8 cellular contexts compared by ENCODE assay signal in genomic region chr5:142800776-142801494, GRCh38. TPM values are rescaled to one million over a fixed set of nuclear protein-coding genes. Genes with fewer than 3 reads are reported as not detected.
DNase-seq lines count a peak whose midpoint lies in the region; ATAC-seq lines count a peak whose summit lies in the region.
"Had no signal": no experiment of that assay in that cellular context is flagged by ENCODE, and none has a peak within 500 bp of the region (broad histone marks: within the 10 kb centered on the region; RNA-seq: fewer than 3 reads in every experiment).

No MANE protein-coding gene starts in this region.

- no peaks in the 10 kb centered on the region for H3K9me3 Mint-ChIP-seq in activated CD8-positive, alpha-beta memory T cell treated with anti-CD3 and anti-CD28 coated beads, Interleukin-2, amount 10 ng/mL, durations not matched to agents 7 days and 5 days (ENCODE audit: low read depth)
- no peaks in the 10 kb centered on the region for H3K9me3 Mint-ChIP-seq in stimulated activated memory B cell treated with anti-CD40 and anti-IgM and Interleukin-4, amounts not matched to agents 10 μg/mL and 1 μg/mL and 100 μg/mL, for 72 hours

- peak overlapping the region; percentile 95 for H3K27ac Mint-ChIP-seq in activated CD8-positive, alpha-beta memory T cell treated with anti-CD3 and anti-CD28 coated beads, Interleukin-2, amount 10 ng/mL, durations not matched to agents 7 days and 5 days
- H3K27ac Mint-ChIP-seq in stimulated activated memory B cell treated with anti-CD40 and anti-IgM and Interleukin-4, amounts not matched to agents 10 μg/mL and 1 μg/mL and 100 μg/mL, for 72 hours = peak overlapping the region; percentile 76

- no peak overlapping the region for H3K4ac ChIP-seq in mesenchymal stem cell (ENCODE audit: low read depth in 1 of 2, low read length in 2 of 2)

- peak; percentile 81 for DNase-seq in activated CD8-positive, alpha-beta memory T cell treated with anti-CD3 and anti-CD28 coated beads, Interleukin-2, amount 10 ng/mL, durations not matched to agents 7 days and 5 days
- DNase-seq in NCI-H510A treated with DMSO at 0.1 percent for 48 hours (lab: John Stamatoyannopoulos, UW) (no peak), mesenchymal stem cell (no peak), iPS-NIHi11 (ENCODE audit: low spot score) (no peak)

- no peak overlapping the region for H2BK120ac ChIP-seq in mesenchymal stem cell (ENCODE audit: low read depth, low read length)

- H3K27me3 ChIP-seq in mesenchymal stem cell (ENCODE audit: control insufficient read depth in 1 of 2, insufficient read depth in 1 of 2, low read length in 2 of 2) = no peaks in the 10 kb centered on the region

- WGBS in mesenchymal stem cell = 97% methylated on average over 4 of the region's 6 CpGs

- H3K9ac ChIP-seq in mesenchymal stem cell (ENCODE audit: low read length) = no peak overlapping the region
- H3K9ac ChIP-seq: KMS-11 had no signal

- no peak overlapping the region for H3K4me3 ChIP-seq in mesenchymal stem cell (ENCODE audit: insufficient read depth in 1 of 2, low read depth in 1 of 2, low read length in 2 of 2)

- no peaks in the 10 kb centered on the region for H3K27me3 Mint-ChIP-seq in activated CD8-positive, alpha-beta memory T cell treated with anti-CD3 and anti-CD28 coated beads, Interleukin-2, amount 10 ng/mL, durations not matched to agents 7 days and 5 days
- H3K27me3 Mint-ChIP-seq in stimulated activated memory B cell treated with anti-CD40 and anti-IgM and Interleukin-4, amounts not matched to agents 10 μg/mL and 1 μg/mL and 100 μg/mL, for 72 hours = no peaks in the 10 kb centered on the region

- H3K14ac ChIP-seq in mesenchymal stem cell (ENCODE audit: low read length in 2 of 2) = no peak overlapping the region

- peaks cover 68% of the 10 kb centered on the region for H3K4me1 Mint-ChIP-seq in activated CD8-positive, alpha-beta memory T cell treated with anti-CD3 and anti-CD28 coated beads, Interleukin-2, amount 10 ng/mL, durations not matched to agents 7 days and 5 days
- H3K4me1 Mint-ChIP-seq in stimulated activated memory B cell treated with anti-CD40 and anti-IgM and Interleukin-4, amounts not matched to agents 10 μg/mL and 1 μg/mL and 100 μg/mL, for 72 hours = peaks cover 51% of the 10 kb centered on the region

- H3K9me3 ChIP-seq in mesenchymal stem cell (ENCODE audit: control insufficient read depth, low read length) = no peaks in the 10 kb centered on the region

- H3K4me1 ChIP-seq in mesenchymal stem cell (ENCODE audit: control insufficient read depth, insufficient read depth, low read depth, low read length) = no peaks in the 10 kb centered on the region

- H2BK12ac ChIP-seq in mesenchymal stem cell (ENCODE audit: low read length in 2 of 2) = no peak overlapping the region

- H3K36me3 Mint-ChIP-seq in activated CD8-positive, alpha-beta memory T cell treated with anti-CD3 and anti-CD28 coated beads, Interleukin-2, amount 10 ng/mL, durations not matched to agents 7 days and 5 days = peaks cover 13% of the 10 kb centered on the region
- H3K36me3 Mint-ChIP-seq in stimulated activated memory B cell treated with anti-CD40 and anti-IgM and Interleukin-4, amounts not matched to agents 10 μg/mL and 1 μg/mL and 100 μg/mL, for 72 hours = no peaks in the 10 kb centered on the region

- H4K91ac ChIP-seq in mesenchymal stem cell (ENCODE audit: low read length) = no peak overlapping the region

- H4K8ac ChIP-seq in mesenchymal stem cell (ENCODE audit: low read length) = no peak overlapping the region

- no peak overlapping the region for H2AFZ ChIP-seq in mesenchymal stem cell (ENCODE audit: low read depth, low read length)

- no peak overlapping the region for H2AK5ac ChIP-seq in mesenchymal stem cell (ENCODE audit: low read length, severe bottlenecking)

- H3K18ac ChIP-seq in mesenchymal stem cell (ENCODE audit: low read depth in 1 of 2, low read length in 2 of 2) = no peak overlapping the region

- no peak overlapping the region for H3K23ac ChIP-seq in mesenchymal stem cell (ENCODE audit: low read length in 2 of 2)

- H3K36me3 ChIP-seq in mesenchymal stem cell (ENCODE audit: control insufficient read depth in 1 of 2, insufficient read depth in 2 of 2, low read depth in 1 of 2, low read length in 2 of 2) = no peaks in the 10 kb centered on the region

- H3K4me2 ChIP-seq in mesenchymal stem cell (ENCODE audit: low read length, poor library complexity, severe bottlenecking) = no peak overlapping the region
- H3K4me2 ChIP-seq: KMS-11 had no signal

- H2BK15ac ChIP-seq in mesenchymal stem cell (ENCODE audit: low read depth, poor library complexity, severe bottlenecking) = no peak overlapping the region

- peak overlapping the region; percentile 70 for H3K4me3 Mint-ChIP-seq in activated CD8-positive, alpha-beta memory T cell treated with anti-CD3 and anti-CD28 coated beads, Interleukin-2, amount 10 ng/mL, durations not matched to agents 7 days and 5 days
- H3K4me3 Mint-ChIP-seq in stimulated activated memory B cell treated with anti-CD40 and anti-IgM and Interleukin-4, amounts not matched to agents 10 μg/mL and 1 μg/mL and 100 μg/mL, for 72 hours = peak overlapping the region; percentile 52

- H3K27ac ChIP-seq in mesenchymal stem cell (ENCODE audit: low read length, poor library complexity, severe bottlenecking) = no peak overlapping the region
- H3K27ac ChIP-seq: KMS-11 had no signal

- H2BK5ac ChIP-seq in mesenchymal stem cell (ENCODE audit: low read depth, low read length, poor library complexity, severe bottlenecking) = no peak overlapping the region

- CTCF ChIA-PET in activated CD8-positive, alpha-beta memory T cell treated with anti-CD3 and anti-CD28 coated beads, Interleukin-2, amount 10 ng/mL, durations not matched to agents 7 days and 5 days (lab: Charles Lee) = interaction anchor here (0.6 to 5.5 kb wide), 11 partner anchors 13 to 840 kb away, joined by 3 to 46 read pairs (median 5); partner anchors contain the start of gene ARHGAP26

- ATAC-seq in GM19463 (IDR thresholded peaks at IDR 0.05; ENCODE audit: unreplicated experiment) (peak; percentile 87), HG03159 (IDR thresholded peaks at IDR 0.05; ENCODE audit: unreplicated experiment) (peak; percentile 91)
- peak; percentile 85 for ATAC-seq in activated CD8-positive, alpha-beta memory T cell treated with anti-CD3 and anti-CD28 coated beads, Interleukin-2, amount 10 ng/mL, durations not matched to agents 7 days and 5 days
- ATAC-seq in stimulated activated memory B cell treated with anti-CD40 and anti-IgM and Interleukin-4, amounts not matched to agents 10 μg/mL and 1 μg/mL and 100 μg/mL, for 72 hours = peak; percentile 91

- peaks cover 50% of the 10 kb centered on the region for H3K79me1 ChIP-seq in mesenchymal stem cell (replicated peaks; ENCODE audit: low read length, poor library complexity, severe bottlenecking)

RNA-seq across cellular contexts. Expression of gene ARHGAP26, which starts 30.8 kb away (rescaled TPM):
- total RNA-seq in activated CD8-positive, alpha-beta memory T cell treated with anti-CD3 and anti-CD28 coated beads, Interleukin-2, amount 10 ng/mL, durations not matched to agents 7 days and 5 days = 10 to 100 TPM; 12.6 to 38.9 TPM
- 0.86 TPM for polyA plus RNA-seq in mesenchymal stem cell (2013, experiment 1 of 2)
- 1.0 TPM for polyA plus RNA-seq in mesenchymal stem cell (2013, experiment 2 of 2)
